Comparison of ENCODE assay signal across 14 cellular contexts in the genomic region with DNA sequence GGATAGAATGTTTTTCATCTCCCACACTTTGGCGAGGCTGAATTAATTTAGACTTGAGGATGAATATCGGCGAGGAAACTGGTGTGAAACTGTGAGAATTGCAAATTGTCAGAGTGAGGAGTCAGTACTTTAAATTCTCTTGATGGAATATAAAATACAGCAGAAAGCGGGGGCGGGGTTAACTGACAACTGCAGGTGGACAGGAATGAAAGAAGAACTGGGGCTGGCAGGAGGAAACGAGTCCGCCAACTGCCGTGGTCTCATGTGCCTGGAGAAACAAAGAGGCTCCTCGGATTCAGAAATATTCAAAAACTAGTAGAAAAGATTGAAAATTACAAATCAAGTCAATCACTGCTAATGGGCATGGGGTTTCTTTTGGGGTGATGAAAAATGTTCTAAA. TPM values are rescaled to one million over a fixed set of nuclear protein-coding genes. Genes with fewer than 3 reads are reported as not detected.
DNase-seq lines count a peak whose midpoint lies in the region; ATAC-seq and TF ChIP-seq lines count a peak whose summit lies in the region.
"Had no signal": no experiment of that assay in that cellular context is flagged by ENCODE, and none has a peak within 500 bp of the region (broad histone marks: within the 10 kb centered on the region; RNA-seq: fewer than 3 reads in every experiment).

No MANE protein-coding gene starts in this region.

- H3K4me3 Mint-ChIP-seq in nephron progenitor cell = no peak overlapping the region
- no peak overlapping the region for H3K4me3 Mint-ChIP-seq in activated naive CD8-positive, alpha-beta T cell treated with anti-CD3 and anti-CD28 coated beads for 36 hours
- H3K4me3 Mint-ChIP-seq: immature natural killer cell had no signal

- H3K27me3 ChIP-seq in SJCRH30 (no peaks in the 10 kb centered on the region), thymus (ENCODE audit: control insufficient read depth, insufficient read depth) (no peaks in the 10 kb centered on the region)
- H3K27me3 ChIP-seq: MG63 had no signal

- H3K27ac ChIP-seq in SJCRH30 = peak overlapping the region; percentile 72
- peak overlapping the region; percentile 74 for H3K27ac ChIP-seq in thymus (ENCODE audit: low read depth)
- H3K27ac ChIP-seq: WERI-Rb-1 had no signal

- peaks cover 24% of the 10 kb centered on the region for H3K4me1 ChIP-seq in SJCRH30
- H3K4me1 ChIP-seq in thymus (ENCODE audit: control insufficient read depth, insufficient read depth, low read length) = peaks cover 28% of the 10 kb centered on the region

- no peak overlapping the region for H3K27ac Mint-ChIP-seq in nephron progenitor cell
- no peak overlapping the region for H3K27ac Mint-ChIP-seq in activated naive CD8-positive, alpha-beta T cell treated with anti-CD3 and anti-CD28 coated beads for 36 hours
- H3K27ac Mint-ChIP-seq: immature natural killer cell had no signal

- 6% methylated on average over 9 of the region's 9 CpGs for WGBS in thymus

- ATAC-seq in GM19438 (IDR thresholded peaks at IDR 0.05; ENCODE audit: low read depth, unreplicated experiment) = peak; percentile 60
- ATAC-seq in HG03139 (IDR thresholded peaks at IDR 0.05; ENCODE audit: unreplicated experiment) = peak; percentile 43

- no peak for TF ChIP-seq CTCF in nephron progenitor cell (IDR thresholded peaks at IDR 0.05)

- H3K27me3 Mint-ChIP-seq in nephron progenitor cell (ENCODE audit: low read depth, poor library complexity) = peaks cover 4% of the 10 kb centered on the region
- H3K27me3 Mint-ChIP-seq in activated naive CD8-positive, alpha-beta T cell treated with anti-CD3 and anti-CD28 coated beads for 36 hours = peaks cover 12% of the 10 kb centered on the region

- peak; percentile 78 to 84 for DNase-seq in SJCRH30
- DNase-seq in nephron progenitor cell = no peak
- no peak for DNase-seq in activated naive CD8-positive, alpha-beta T cell treated with anti-CD3 and anti-CD28 coated beads for 36 hours
- DNase-seq in SHP77 (lab: John Stamatoyannopoulos, UW) = no peak
- DNase-seq: aorta, immature natural killer cell, MG63, NCI-H510A treated with DMSO at 0.1 percent for 48 hours, substantia nigra, WERI-Rb-1 had no signal

- H3K4me3 ChIP-seq in SJCRH30 = no peak overlapping the region
- H3K4me3 ChIP-seq in thymus (ENCODE audit: low read length) = peak overlapping the region; percentile 29
- H3K4me3 ChIP-seq: MG63 had no signal

- H3K36me3 Mint-ChIP-seq in nephron progenitor cell (ENCODE audit: low read depth) = no peaks in the 10 kb centered on the region
- no peaks in the 10 kb centered on the region for H3K36me3 Mint-ChIP-seq in activated naive CD8-positive, alpha-beta T cell treated with anti-CD3 and anti-CD28 coated beads for 36 hours
- H3K36me3 Mint-ChIP-seq: immature natural killer cell had no signal

- H3K36me3 ChIP-seq in SJCRH30 = no peaks in the 10 kb centered on the region
- H3K36me3 ChIP-seq in thymus (ENCODE audit: control insufficient read depth, insufficient read depth) = no peaks in the 10 kb centered on the region
- H3K36me3 ChIP-seq: MG63, WERI-Rb-1 had no signal

- H3K9me3 ChIP-seq in SJCRH30 (replicated peaks) (peaks cover 4% of the 10 kb centered on the region), thymus (ENCODE audit: control insufficient read depth) (no peaks in the 10 kb centered on the region)
- H3K9me3 ChIP-seq: MG63 had no signal

- peaks cover 3% of the 10 kb centered on the region for H3K9me3 Mint-ChIP-seq in nephron progenitor cell
- H3K9me3 Mint-ChIP-seq in activated naive CD8-positive, alpha-beta T cell treated with anti-CD3 and anti-CD28 coated beads for 36 hours = no peaks in the 10 kb centered on the region
- H3K9me3 Mint-ChIP-seq: immature natural killer cell had no signal

- peaks cover 18% of the 10 kb centered on the region for H3K4me1 Mint-ChIP-seq in nephron progenitor cell
- peaks cover 4% of the 10 kb centered on the region for H3K4me1 Mint-ChIP-seq in activated naive CD8-positive, alpha-beta T cell treated with anti-CD3 and anti-CD28 coated beads for 36 hours
- H3K4me1 Mint-ChIP-seq: immature natural killer cell had no signal

RNA-seq across cellular contexts. Expression of a gene that starts 44.3 kb away (rescaled TPM):
- not detected in 2 replicates for total RNA-seq in SJCRH30 (2014; rRNA removed; shearing (Covaris generic))
- not detected for polyA plus RNA-seq in thymus
- total RNA-seq in activated naive CD8-positive, alpha-beta T cell treated with anti-CD3 and anti-CD28 coated beads for 36 hours = not detected
- total RNA-seq: aorta, fibroblast of villous mesenchyme had no signal
- polyA plus RNA-seq: aorta, immature natural killer cell had no signal

RNA-seq across cellular contexts. Expression of a gene that starts 59.8 kb away (rescaled TPM):
- 76.0 and 78.9 TPM in 2 replicates for total RNA-seq in SJCRH30 (2014; rRNA removed; shearing (Covaris generic))
- 15.9 TPM for polyA plus RNA-seq in thymus
- 10 to 100 TPM; 68.3 to 68.6 TPM for total RNA-seq in activated naive CD8-positive, alpha-beta T cell treated with anti-CD3 and anti-CD28 coated beads for 36 hours

Comparison
In these comparisons a context has a peak if more than half of its experiments do, and no peak if none do; other contexts are left out.
1. DNase-seq: peak in SJCRH30 (2 of 2); none in nephron progenitor cell (single experiment), activated naive CD8-positive, alpha-beta T cell treated with anti-CD3 and anti-CD28 coated beads for 36 hours (single experiment) and SHP77 (0 of 2).